In genomic region chr5:81450940-81451339, GRCh38 we compare ENCODE assay signal across 22 cellular contexts. TPM values are rescaled to one million over a fixed set of nuclear protein-coding genes. Genes with fewer than 3 reads are reported as not detected.
A peak's percentile ranks its signal among the peaks of the same experiment; 100 is the strongest.
DNase-seq lines count a peak whose midpoint lies in the region; ATAC-seq, FAIRE-seq and TF ChIP-seq lines count a peak whose summit lies in the region.
"Had no signal": no experiment of that assay in that cellular context is flagged by ENCODE, and none has a peak within 500 bp of the region (broad histone marks: within the 10 kb centered on the region; RNA-seq: fewer than 3 reads in every experiment).

No MANE protein-coding gene starts in this region.

- ATAC-seq in GM18520 (IDR thresholded peaks at IDR 0.05; ENCODE audit: unreplicated experiment) (no peak), GM19328 (IDR thresholded peaks at IDR 0.05; ENCODE audit: unreplicated experiment) (no peak)
- ATAC-seq: heart right ventricle; stimulated activated naive B cell treated with anti-CD40 and anti-IgM and Interleukin-4, amounts not matched to agents 10 μg/mL and 1 μg/mL and 100 μg/mL, for 72 hours had no signal

- FAIRE-seq in astrocyte (lab: Jason Lieb, UNC) = no peak
- FAIRE-seq in keratinocyte (lab: Jason Lieb, UNC) = peak; percentile 29
- FAIRE-seq: G401.6, GM18507, H1 had no signal

- H3K27me3 Mint-ChIP-seq in astrocyte (ENCODE audit: low read depth, unreplicated experiment) = no peaks in the 10 kb centered on the region
- H3K27me3 Mint-ChIP-seq: stimulated activated naive B cell treated with anti-CD40 and anti-IgM and Interleukin-4, amounts not matched to agents 10 μg/mL and 1 μg/mL and 100 μg/mL, for 72 hours had no signal

- H3K4me3 ChIP-seq in astrocyte (ENCODE audit: insufficient read depth, low read depth, low read length) (no peak overlapping the region), keratinocyte (ENCODE audit: control insufficient read depth in 2 of 3, extremely low read depth in 1 of 3, insufficient read depth in 2 of 3, low read depth in 1 of 3, low read length in 3 of 3) (no peak overlapping the region)
- H3K4me3 ChIP-seq: BLaER1 treated with 17β-estradiol and CSF1 and Interleukin-3, amounts not matched to agents 10 nM and 100 nM; heart right ventricle; sigmoid colon had no signal

- H3K27ac ChIP-seq in astrocyte (ENCODE audit: low read depth, low read length) (no peak overlapping the region), keratinocyte (ENCODE audit: control insufficient read depth, insufficient read depth, low read length) (no peak overlapping the region)
- H3K27ac ChIP-seq: BLaER1 treated with 17β-estradiol and CSF1 and Interleukin-3, amounts not matched to agents 10 nM and 100 nM; heart right ventricle; sigmoid colon had no signal

- H3K4me2 ChIP-seq in astrocyte (ENCODE audit: low read length) (no peak overlapping the region), keratinocyte (ENCODE audit: control insufficient read depth, extremely low read depth, insufficient read depth, low read depth, low read length) (no peak overlapping the region)
- H3K4me2 ChIP-seq: BLaER1 treated with 17β-estradiol and CSF1 and Interleukin-3, amounts not matched to agents 10 nM and 100 nM had no signal

- peak; percentile 41 for DNase-seq in EL
- peak; percentile 23 for DNase-seq in LHCN-M2 (ENCODE audit: low read depth)
- peak; percentile 30 for DNase-seq in astrocyte (ENCODE audit: low read depth)
- DNase-seq in keratinocyte (ENCODE audit: low read depth, low spot score) = no peak
- DNase-seq in NCI-H1930 (lab: John Stamatoyannopoulos, UW) = no peak
- DNase-seq in HEK293T (ENCODE audit: extremely low spot score) = no peak
- DNase-seq: activated CD4-positive, alpha-beta T cell treated with anti-CD3 and anti-CD28 coated beads, Interleukin-2, amount 50 U/mL, for 1 hour; anterior cingulate cortex; effector CD4-positive, alpha-beta T cell; heart right ventricle; NCI-H1048; NCI-H2227 treated with DMSO at 0.1 percent for 48 hours; sigmoid colon; stimulated activated naive B cell treated with anti-CD40 and anti-IgM and Interleukin-4, amounts not matched to agents 10 μg/mL and 1 μg/mL and 100 μg/mL, for 72 hours; T1000 had no signal

- no peaks in the 10 kb centered on the region for H3K9me1 ChIP-seq in keratinocyte (ENCODE audit: control insufficient read depth, extremely low read depth, insufficient read depth, low read length)

- H3K36me3 Mint-ChIP-seq in astrocyte (ENCODE audit: low read depth, unreplicated experiment) = peaks cover 11% of the 10 kb centered on the region

- no peaks in the 10 kb centered on the region for H3K4me1 Mint-ChIP-seq in astrocyte (ENCODE audit: low read depth, unreplicated experiment)
- H3K4me1 Mint-ChIP-seq: stimulated activated naive B cell treated with anti-CD40 and anti-IgM and Interleukin-4, amounts not matched to agents 10 μg/mL and 1 μg/mL and 100 μg/mL, for 72 hours had no signal

- H3K4me1 ChIP-seq in astrocyte (ENCODE audit: insufficient read depth, low read length) (no peaks in the 10 kb centered on the region), keratinocyte (ENCODE audit: control insufficient read depth, extremely low read depth, insufficient read depth, low read length) (peaks cover 4% of the 10 kb centered on the region)
- H3K4me1 ChIP-seq: BLaER1 treated with 17β-estradiol and CSF1 and Interleukin-3, amounts not matched to agents 10 nM and 100 nM; heart right ventricle; sigmoid colon had no signal

- no peak overlapping the region for H3K27ac Mint-ChIP-seq in astrocyte (ENCODE audit: unreplicated experiment)
- H3K27ac Mint-ChIP-seq: activated T-helper 1 cell treated with anti-CD3 and anti-CD28 coated beads, Interleukin-12 subunit alpha, Interleukin-12 subunit beta, Interleukin-2, Interleukin-4 antibody, amounts not matched to agents 30 ng/mL and 10 ng/mL and 1 ng/mL, durations not matched to agents 14 hours and 24 hours and 36 hours; stimulated activated naive B cell treated with anti-CD40 and anti-IgM and Interleukin-4, amounts not matched to agents 10 μg/mL and 1 μg/mL and 100 μg/mL, for 72 hours had no signal

- TF ChIP-seq CTCF in astrocyte (IDR thresholded peaks at IDR 0.05; ENCODE audit: insufficient read depth, low read depth, low read length) = no peak
- TF ChIP-seq CTCF in keratinocyte (optimal IDR thresholded peaks at IDR 0.05 in 1 of 3, IDR thresholded peaks at IDR 0.05 in 1 of 3, conservative IDR thresholded peaks at IDR 0.05 in 1 of 3; ENCODE audit: extremely low read depth in 1 of 3, insufficient read depth in 2 of 3, low read length in 3 of 3) = no peak

- no peaks in the 10 kb centered on the region for H3K9me3 Mint-ChIP-seq in astrocyte (ENCODE audit: unreplicated experiment)
- H3K9me3 Mint-ChIP-seq: activated T-helper 1 cell treated with anti-CD3 and anti-CD28 coated beads, Interleukin-12 subunit alpha, Interleukin-12 subunit beta, Interleukin-2, Interleukin-4 antibody, amounts not matched to agents 30 ng/mL and 10 ng/mL and 1 ng/mL, durations not matched to agents 14 hours and 24 hours and 36 hours; stimulated activated naive B cell treated with anti-CD40 and anti-IgM and Interleukin-4, amounts not matched to agents 10 μg/mL and 1 μg/mL and 100 μg/mL, for 72 hours had no signal

- CTCF ChIA-PET in HEK293T (lab: Yijun Ruan, JAX) = interaction anchor here (0.6 kb wide), 2 partner anchors 77 to 1280 kb away, joined by 3 read pairs; no protein-coding TSS in a partner anchor

- H2AFZ ChIP-seq in astrocyte (ENCODE audit: low read depth, low read length) (no peak overlapping the region), keratinocyte (ENCODE audit: control insufficient read depth, low read length) (no peak overlapping the region)

- H3K79me2 ChIP-seq in astrocyte (ENCODE audit: insufficient read depth, low read length) (no peaks in the 10 kb centered on the region), keratinocyte (ENCODE audit: control insufficient read depth, insufficient read depth, low read length) (no peaks in the 10 kb centered on the region)

- POLR2A ChIA-PET in HEK293T (lab: Yijun Ruan, JAX) = no interaction called here

- dilution Hi-C loops in keratinocyte (cut with MboI; ENCODE audit: extremely low pct_ligation_motif_present, low sequenced_read_pairs) = no loop called here

- no peaks in the 10 kb centered on the region for H3K36me3 ChIP-seq in astrocyte (ENCODE audit: insufficient read depth, low read length)
- no peaks in the 10 kb centered on the region for H3K36me3 ChIP-seq in keratinocyte (ENCODE audit: control insufficient read depth in 2 of 2, extremely low read depth in 1 of 2, insufficient read depth in 2 of 2, low read length in 2 of 2)

- no peaks in the 10 kb centered on the region for H4K20me1 ChIP-seq in astrocyte (ENCODE audit: insufficient read depth, low read length)
- H4K20me1 ChIP-seq in keratinocyte (ENCODE audit: control insufficient read depth, extremely low read depth, insufficient read depth, low read length) = no peaks in the 10 kb centered on the region
- H4K20me1 ChIP-seq: BLaER1 treated with 17β-estradiol and CSF1 and Interleukin-3, amounts not matched to agents 10 nM and 100 nM had no signal

- H3K9ac ChIP-seq in astrocyte (ENCODE audit: low read length) (no peak overlapping the region), keratinocyte (ENCODE audit: control insufficient read depth, extremely low read depth, insufficient read depth, low read length) (no peak overlapping the region)
- H3K9ac ChIP-seq: BLaER1 treated with 17β-estradiol and CSF1 and Interleukin-3, amounts not matched to agents 10 nM and 100 nM had no signal

- no peak overlapping the region for H3K4me3 Mint-ChIP-seq in astrocyte (ENCODE audit: unreplicated experiment)
- H3K4me3 Mint-ChIP-seq: activated T-helper 1 cell treated with anti-CD3 and anti-CD28 coated beads, Interleukin-12 subunit alpha, Interleukin-12 subunit beta, Interleukin-2, Interleukin-4 antibody, amounts not matched to agents 30 ng/mL and 10 ng/mL and 1 ng/mL, durations not matched to agents 14 hours and 24 hours and 36 hours; stimulated activated naive B cell treated with anti-CD40 and anti-IgM and Interleukin-4, amounts not matched to agents 10 μg/mL and 1 μg/mL and 100 μg/mL, for 72 hours had no signal

- H3K27me3 ChIP-seq in astrocyte (ENCODE audit: insufficient read depth, low read length) (no peaks in the 10 kb centered on the region), keratinocyte (ENCODE audit: control insufficient read depth, extremely low read depth, insufficient read depth, low read length) (no peaks in the 10 kb centered on the region)
- H3K27me3 ChIP-seq: BLaER1 treated with 17β-estradiol and CSF1 and Interleukin-3, amounts not matched to agents 10 nM and 100 nM; heart right ventricle; sigmoid colon had no signal

- H3K9me3 ChIP-seq in astrocyte (ENCODE audit: insufficient read depth, low read depth, low read length) = no peaks in the 10 kb centered on the region
- no peaks in the 10 kb centered on the region for H3K9me3 ChIP-seq in keratinocyte (ENCODE audit: control insufficient read depth, low read depth, low read length)
- H3K9me3 ChIP-seq: BLaER1 treated with 17β-estradiol and CSF1 and Interleukin-3, amounts not matched to agents 10 nM and 100 nM; heart right ventricle; sigmoid colon had no signal

TF ChIP-seq in HEK293T, 16 proteins besides CTCF, POLR2A, EP300 and RAD21 (continues in another document):
- no peak for TF ChIP-seq SP1 (IDR thresholded peaks at IDR 0.05)
- TF ChIP-seq FOXA1 (IDR thresholded peaks at IDR 0.05) = no peak
- TF ChIP-seq NFRKB (IDR thresholded peaks at IDR 0.05) = no peak
- no peak for TF ChIP-seq LEF1 (IDR thresholded peaks at IDR 0.05; ENCODE audit: borderline replicate concordance)
- TF ChIP-seq ELF4 (IDR thresholded peaks at IDR 0.05) = no peak
- no peak for TF ChIP-seq FOXM1 (IDR thresholded peaks at IDR 0.05; ENCODE audit: borderline replicate concordance)
- no peak for TF ChIP-seq FOXK2 (IDR thresholded peaks at IDR 0.05)
- no peak for TF ChIP-seq ZNF384 (IDR thresholded peaks at IDR 0.05)
- no peak for TF ChIP-seq CTBP1 (IDR thresholded peaks at IDR 0.05; ENCODE audit: borderline replicate concordance)
- TF ChIP-seq ARNT (IDR thresholded peaks at IDR 0.05) = no peak
- no peak for TF ChIP-seq L3MBTL2 (conservative IDR thresholded peaks at IDR 0.05)
- TF ChIP-seq BHLHE40 (IDR thresholded peaks at IDR 0.05; ENCODE audit: borderline replicate concordance) = no peak
- no peak for TF ChIP-seq TARDBP (IDR thresholded peaks at IDR 0.05)
- no peak for TF ChIP-seq HDGF (IDR thresholded peaks at IDR 0.05; ENCODE audit: borderline replicate concordance)
- TF ChIP-seq SUZ12 (IDR thresholded peaks at IDR 0.05) = no peak

RNA-seq across cellular contexts. Expression of gene ACOT12, which starts 57.0 kb away (rescaled TPM):
- not detected in 2 replicates for total RNA-seq in LHCN-M2 (2014; rRNA removed)
- polyA plus RNA-seq in LHCN-M2 (2012) = not detected
- total RNA-seq in astrocyte = 0.09 TPM in 1 of 2 replicates, not detected in the other
- 0.06 TPM in 1 of 3 replicates, not detected in the others for polyA plus RNA-seq in keratinocyte
- not detected for polyA plus RNA-seq in keratinocyte (2011; ENCODE audit: low read depth)
- not detected in 2 replicates for polyA plus RNA-seq in keratinocyte (2011; cell fraction: cytosol; rRNA removed)
- polyA plus RNA-seq in keratinocyte (2011; cell fraction: nucleus; rRNA removed) = not detected in 2 replicates
- polyA plus RNA-seq in keratinocyte (2012; ENCODE audit: low replicate concordance) = not detected in 2 replicates
- not detected in 3 replicates for polyA minus RNA-seq in keratinocyte
- not detected for polyA minus RNA-seq in keratinocyte (2011; cell fraction: cytosol; rRNA and poly(A)+ RNA removed)
- not detected in 2 replicates for polyA minus RNA-seq in keratinocyte (2011; cell fraction: nucleus; rRNA and poly(A)+ RNA removed)
- total RNA-seq: activated T-helper 1 cell treated with anti-CD3 and anti-CD28 coated beads, Interleukin-12 subunit alpha, Interleukin-12 subunit beta, Interleukin-2, Interleukin-4 antibody, amounts not matched to agents 30 ng/mL and 10 ng/mL and 1 ng/mL, durations not matched to agents 14 hours and 24 hours and 36 hours; H1; heart right ventricle had no signal

Comparison
In these comparisons a context has a peak if more than half of its experiments do, and no peak if none do; other contexts are left out.
1. DNase-seq: peak in EL (single experiment), LHCN-M2 (single experiment) and astrocyte (single experiment); none in keratinocyte (single experiment), NCI-H1930 (0 of 2) and HEK293T (single experiment).